In genomic region chr11:17477361-17477760, GRCh38 we compare ENCODE assay signal across 20 cellular contexts. TPM values are rescaled to one million over a fixed set of nuclear protein-coding genes. Genes with fewer than 3 reads are reported as not detected.
"Had no signal": no experiment of that assay in that cellular context is flagged by ENCODE, and none has a peak within 500 bp of the region (broad histone marks: within the 10 kb centered on the region; RNA-seq: fewer than 3 reads in every experiment).

No MANE protein-coding gene starts in this region.

- DNase-seq: activated CD4-positive, alpha-beta T cell treated with anti-CD3 and anti-CD28 coated beads, Interleukin-2, amount 10 ng/mL, durations not matched to agents 24 days and 14 days; activated effector memory CD4-positive, alpha-beta T cell treated with anti-CD3 and anti-CD28 coated beads, Interleukin-2, amount 50 U/mL, for 16 hours; activated T-cell treated with anti-CD3 and anti-CD28 coated beads, Interleukin-2, amount 50 U/mL, for 72 hours; brain microvascular endothelial cell; central memory CD4-positive, alpha-beta T cell; colonic mucosa; erythroblast; foreskin melanocyte; naive thymus-derived CD4-positive, alpha-beta T cell; stimulated activated CD4-positive, alpha-beta T cell treated with anti-CD3 and anti-CD28 coated beads, Interleukin-12 subunit alpha, Interleukin-12 subunit beta, amount 100 ng/mL, for 4 hours; stimulated activated CD4-positive, alpha-beta T cell treated with anti-CD3 and anti-CD28 coated beads, Interleukin-1b, Interleukin-23, amount 100 ng/mL, for 48 hours; stimulated activated CD8-positive, alpha-beta memory T cell treated with anti-CD3 and anti-CD28 coated beads, Interleukin-4, amount 100 ng/mL, for 48 hours; stimulated activated naive CD4-positive, alpha-beta T cell treated with Interleukin-2 at 50 U/mL for 16 hours; T1000 had no signal

- FAIRE-seq: urothelium cell line had no signal

- H3K36me3 Mint-ChIP-seq: activated naive CD4-positive, alpha-beta T cell treated with anti-CD3 and anti-CD28 coated beads, Interleukin-2, amount 50 U/mL, for 72 hours; memory B cell; naive thymus-derived CD4-positive, alpha-beta T cell had no signal

- H3K27me3 ChIP-seq: thyroid gland had no signal

- H3K9me3 Mint-ChIP-seq: activated CD4-positive, alpha-beta T cell treated with anti-CD3 and anti-CD28 coated beads, Interleukin-2, amount 10 ng/mL, durations not matched to agents 24 days and 14 days; activated naive CD4-positive, alpha-beta T cell treated with anti-CD3 and anti-CD28 coated beads, Interleukin-2, amount 50 U/mL, for 72 hours; activated T-cell treated with anti-CD3 and anti-CD28 coated beads, Interleukin-2, amount 50 U/mL, for 72 hours; memory B cell had no signal

- H3K4me3 ChIP-seq: colonic mucosa had no signal

- H3K4me1 ChIP-seq: colonic mucosa had no signal

- H3K27ac Mint-ChIP-seq: activated CD4-positive, alpha-beta T cell treated with anti-CD3 and anti-CD28 coated beads, Interleukin-2, amount 10 ng/mL, durations not matched to agents 24 days and 14 days; activated naive CD4-positive, alpha-beta T cell treated with anti-CD3 and anti-CD28 coated beads, Interleukin-2, amount 50 U/mL, for 72 hours; activated T-cell treated with anti-CD3 and anti-CD28 coated beads, Interleukin-2, amount 50 U/mL, for 72 hours; memory B cell had no signal

- H3K27ac ChIP-seq: brain microvascular endothelial cell, colonic mucosa, thyroid gland had no signal

- H3K9me3 ChIP-seq: colonic mucosa, thyroid gland had no signal

- ATAC-seq: naive thymus-derived CD4-positive, alpha-beta T cell had no signal

- H3K4me3 Mint-ChIP-seq: activated CD4-positive, alpha-beta T cell treated with anti-CD3 and anti-CD28 coated beads, Interleukin-2, amount 10 ng/mL, durations not matched to agents 24 days and 14 days; activated T-cell treated with anti-CD3 and anti-CD28 coated beads, Interleukin-2, amount 50 U/mL, for 72 hours; memory B cell had no signal

- H3K4me1 Mint-ChIP-seq: activated CD4-positive, alpha-beta T cell treated with anti-CD3 and anti-CD28 coated beads, Interleukin-2, amount 10 ng/mL, durations not matched to agents 24 days and 14 days; memory B cell had no signal

- H3K36me3 ChIP-seq: brain microvascular endothelial cell, colonic mucosa, thyroid gland had no signal

RNA-seq across cellular contexts. Expression of gene ABCC8, which starts 0.7 kb away (rescaled TPM):
- total RNA-seq: activated CD4-positive, alpha-beta T cell treated with anti-CD3 and anti-CD28 coated beads, Interleukin-2, amount 10 ng/mL, durations not matched to agents 24 days and 14 days; activated CD8-positive, alpha-beta memory T cell treated with anti-CD3 and anti-CD28 coated beads for 36 hours; activated naive CD4-positive, alpha-beta T cell treated with anti-CD3 and anti-CD28 coated beads, Interleukin-2, amount 50 U/mL, for 72 hours; activated T-cell treated with anti-CD3 and anti-CD28 coated beads, Interleukin-2, amount 50 U/mL, for 72 hours; T-helper 1 cell treated with Interleukin-12 subunit alpha and Interleukin-12 subunit beta and Interleukin-4 antibody, amounts not matched to agents 30 ng/mL and 1 ng/mL, for 36 hours had no signal
- polyA plus RNA-seq: naive thymus-derived CD4-positive, alpha-beta T cell had no signal
